21 cellular contexts compared by ENCODE assay signal in genomic region chr1:93467606-93468005, GRCh38.
"Had no signal": no experiment of that assay in that cellular context is flagged by ENCODE, and none has a peak within 500 bp of the region (broad histone marks: within the 10 kb centered on the region; RNA-seq: fewer than 3 reads in every experiment).

No MANE protein-coding gene starts in this region.

- DNase-seq: KBM-7, MV-4-11, NCI-H1092, NCI-H1105 treated with DMSO at 0.1 percent for 48 hours, NCI-H1417 treated with DMSO at 0.1 percent for 48 hours, NCI-H146, NCI-H187, NCI-H2029, NCI-H2081 treated with DMSO at 0.1 percent for 48 hours, NCI-H2171, NCI-H226, NCI-H446, NCI-H510A, NCI-H524 treated with DMSO at 0.1 percent for 48 hours, NCI-H69, NCI-H774, Right ventricle myocardium superior, RPMI8226, SIG-M5 had no signal

- H3K27me3 ChIP-seq: SJSA1 had no signal

- H3K9me3 ChIP-seq: SJSA1 had no signal

- H3K4me3 ChIP-seq: SJSA1, SK-N-MC had no signal

- H3K27ac ChIP-seq: SJSA1, SK-N-MC had no signal

- H3K36me3 ChIP-seq: SJSA1 had no signal

- H3K4me1 ChIP-seq: SJSA1 had no signal
